In genomic region chr5:147887925-147888324, GRCh38 we compare ENCODE assay signal across 2 cellular contexts.
TF ChIP-seq lines count a peak whose summit lies in the region.

No MANE protein-coding gene starts in this region.

TF ChIP-seq in endothelial cell of umbilical vein, 7 proteins besides CTCF, POLR2A, EP300 and RAD21:
- TF ChIP-seq GATA2 (IDR thresholded peaks at IDR 0.05; ENCODE audit: insufficient read depth, insufficient read length, low read depth, low read length) (no peak), FOS (IDR thresholded peaks at IDR 0.05; ENCODE audit: borderline replicate concordance, insufficient read depth, low read length) (peak; percentile 73)

TF ChIP-seq in GM12891, 5 proteins besides CTCF, POLR2A, EP300 and RAD21:
- no peak for TF ChIP-seq TAF1 (IDR thresholded peaks at IDR 0.05; ENCODE audit: low read depth, low read length)
TF ChIP-seq in GM12891: peak in this region for 0.
